ENCODE assay signal across 28 cellular contexts in genomic region chr7:148385009-148385682, GRCh38.
A peak's percentile ranks its signal among the peaks of the same experiment; 100 is the strongest.
DNase-seq lines count a peak whose midpoint lies in the region; ATAC-seq, FAIRE-seq and TF ChIP-seq lines count a peak whose summit lies in the region.
"Had no signal": no experiment of that assay in that cellular context is flagged by ENCODE, and none has a peak within 500 bp of the region (broad histone marks: within the 10 kb centered on the region; RNA-seq: fewer than 3 reads in every experiment).

No MANE protein-coding gene starts in this region.

- no peaks in the 10 kb centered on the region for H3K4me1 Mint-ChIP-seq in immature natural killer cell
- H3K4me1 Mint-ChIP-seq: CD4-positive, CD25-positive, alpha-beta regulatory T cell had no signal

- H3K27me3 Mint-ChIP-seq in immature natural killer cell (ENCODE audit: low read depth in 3 of 3), result peaks cover 2% of the 10 kb centered on the region in 3 donors
- H3K27me3 Mint-ChIP-seq: IgD-negative memory B cell; naive B cell; stimulated activated naive CD8-positive, alpha-beta T cell treated with anti-CD3 and anti-CD28 coated beads, Interleukin-15, Interleukin-2, amounts not matched to agents 100 ng/mL and 50 ng/mL, for 24 hours had no signal

- H3K4me3 Mint-ChIP-seq in immature natural killer cell, result no peak overlapping the region
- H3K4me3 Mint-ChIP-seq: CD4-positive, CD25-positive, alpha-beta regulatory T cell; IgD-negative memory B cell; naive B cell; stimulated activated naive CD8-positive, alpha-beta T cell treated with anti-CD3 and anti-CD28 coated beads, Interleukin-15, Interleukin-2, amounts not matched to agents 100 ng/mL and 50 ng/mL, for 24 hours had no signal

- peak; percentile 41 for TF ChIP-seq RAD21 in neural cell (conservative IDR thresholded peaks at IDR 0.05)

- peak; percentile 78 for FAIRE-seq in frontal cortex (lab: Jason Lieb, UNC)
- FAIRE-seq: D721Med, GM12878 had no signal

- H3K27me3 ChIP-seq in neural cell (ENCODE audit: insufficient read depth, low read depth, low read length), result no peaks in the 10 kb centered on the region
- H3K27me3 ChIP-seq: gastrocnemius medialis, transverse colon had no signal

- peak overlapping the region; percentile 97 for H3K27ac ChIP-seq in neural cell (ENCODE audit: low read length)
- peak overlapping the region; percentile 77 for H3K27ac ChIP-seq in substantia nigra (ENCODE audit: low read depth, low read length, poor library complexity, severe bottlenecking)
- H3K27ac ChIP-seq: gastrocnemius medialis, parathyroid adenoma, transverse colon had no signal

- peak overlapping the region; percentile 48 for H3K9ac ChIP-seq in neural cell (ENCODE audit: low read length)
- H3K9ac ChIP-seq: parathyroid adenoma had no signal

- no peaks in the 10 kb centered on the region for H3K9me2 ChIP-seq in neural cell (ENCODE audit: insufficient read depth, low read length)

- H4K20me1 ChIP-seq in neural cell (ENCODE audit: insufficient read depth), result no peaks in the 10 kb centered on the region

- no peaks in the 10 kb centered on the region for H3F3A ChIP-seq in neural cell (ENCODE audit: insufficient read depth, low read length, poor library complexity, severe bottlenecking)

- no peak overlapping the region for H3K4me2 ChIP-seq in neural cell (ENCODE audit: low read length)

- H2AFZ ChIP-seq in neural cell (ENCODE audit: low read depth, low read length), result no peak overlapping the region
- H2AFZ ChIP-seq: parathyroid adenoma had no signal

- peak in 35 of 58 donors; percentile 3 to 88 (median 51) for DNase-seq in anterior cingulate cortex (lab: John Stamatoyannopoulos, UW)
- DNase-seq in frontal cortex (ENCODE audit: low spot score in 2 of 2), result peak; percentile 24 to 48
- peak in 39 of 49 donors; percentile 2 to 83 (median 47) for DNase-seq in substantia nigra (lab: John Stamatoyannopoulos, UW)
- DNase-seq in AG08396 (ENCODE audit: low spot score), result no peak
- DNase-seq in immature natural killer cell, result no peak
- DNase-seq in SW480 (ENCODE audit: low spot score), result no peak
- DNase-seq: activated CD4-positive, alpha-beta T cell treated with anti-CD3 and anti-CD28 coated beads, Interleukin-2, amount 50 U/mL, for 4 hours; CD4-positive, CD25-positive, alpha-beta regulatory T cell; effector memory CD4-positive, alpha-beta T cell; gastrocnemius medialis; HCEC 1CT; left cardiac atrium; mesenchymal stem cell; naive B cell; NCI-H1092 treated with DMSO at 0.1 percent for 48 hours; NCI-H2029; NCI-H2227 treated with DMSO at 0.1 percent for 48 hours; NCI-H774; transverse colon had no signal

- H3K9me3 Mint-ChIP-seq in immature natural killer cell, result no peaks in the 10 kb centered on the region

- no peak for ATAC-seq in GM18868 (IDR thresholded peaks at IDR 0.05; ENCODE audit: unreplicated experiment)
- ATAC-seq: activated naive CD4-positive, alpha-beta T cell treated with anti-CD3 and anti-CD28 coated beads, Interleukin-2, amount 50 U/mL, for 72 hours; esophagus mucosa; gastrocnemius medialis; GM12878; left cardiac atrium had no signal

- peaks cover 63% of the 10 kb centered on the region for H3K79me2 ChIP-seq in neural cell (replicated peaks; ENCODE audit: insufficient read depth, low read length)
- H3K79me2 ChIP-seq: parathyroid adenoma had no signal

- H3K27ac Mint-ChIP-seq in immature natural killer cell, result no peak overlapping the region
- H3K27ac Mint-ChIP-seq: activated naive CD4-positive, alpha-beta T cell treated with anti-CD3 and anti-CD28 coated beads, Interleukin-2, amount 50 U/mL, for 72 hours; CD4-positive, CD25-positive, alpha-beta regulatory T cell; IgD-negative memory B cell; stimulated activated naive CD8-positive, alpha-beta T cell treated with anti-CD3 and anti-CD28 coated beads, Interleukin-15, Interleukin-2, amounts not matched to agents 100 ng/mL and 50 ng/mL, for 24 hours had no signal

- H3K36me3 ChIP-seq in neural cell (ENCODE audit: insufficient read depth, low read length), result peaks cover 22% of the 10 kb centered on the region
- H3K36me3 ChIP-seq: gastrocnemius medialis, transverse colon had no signal

- H3K9me3 ChIP-seq in neural cell (ENCODE audit: low read length), result no peaks in the 10 kb centered on the region
- H3K9me3 ChIP-seq: gastrocnemius medialis, transverse colon had no signal

- no peaks in the 10 kb centered on the region for H3K36me3 Mint-ChIP-seq in immature natural killer cell
- H3K36me3 Mint-ChIP-seq: activated naive CD4-positive, alpha-beta T cell treated with anti-CD3 and anti-CD28 coated beads, Interleukin-2, amount 50 U/mL, for 72 hours; CD4-positive, CD25-positive, alpha-beta regulatory T cell had no signal

- TF ChIP-seq EP300 in neural cell (conservative IDR thresholded peaks at IDR 0.05; ENCODE audit: poor library complexity, severe bottlenecking), result peak; percentile 49

- TF ChIP-seq CTCF in neural cell (IDR thresholded peaks at IDR 0.05; ENCODE audit: poor library complexity, severe bottlenecking), result peak; percentile 5

- H3K4me3 ChIP-seq in neural cell (ENCODE audit: low read length), result peak overlapping the region; percentile 6
- H3K4me3 ChIP-seq: gastrocnemius medialis, GM12878, transverse colon had no signal

TF ChIP-seq in neural cell, 6 proteins besides CTCF, POLR2A, EP300 and RAD21:
- TF ChIP-seq SMC3 (conservative IDR thresholded peaks at IDR 0.05; ENCODE audit: poor library complexity) (no peak), POLR2AphosphoS5 (IDR thresholded peaks at IDR 0.05) (peak; percentile 61), TAF1 (IDR thresholded peaks at IDR 0.05; ENCODE audit: low read depth) (no peak), REST (IDR thresholded peaks at IDR 0.05; ENCODE audit: borderline replicate concordance) (peak; percentile 98), EZH2 (IDR thresholded peaks at IDR 0.05; ENCODE audit: borderline replicate concordance, insufficient read depth, low read length, poor library complexity, severe bottlenecking) (no peak), MXI1 (conservative IDR thresholded peaks at IDR 0.05; ENCODE audit: poor library complexity, severe bottlenecking) (peak; percentile 20)

Comparison
In these comparisons a context has a peak if more than half of its experiments do, and no peak if none do; other contexts are left out.
1. DNase-seq: peak in anterior cingulate cortex (35 of 58), frontal cortex (2 of 2) and substantia nigra (39 of 49); none in AG08396 (single experiment), immature natural killer cell (0 of 3) and SW480 (single experiment).